In genomic region chr3:35721628-35722027, GRCh38 we compare ENCODE assay signal across 15 cellular contexts.
A peak's percentile ranks its signal among the peaks of the same experiment; 100 is the strongest.
DNase-seq lines count a peak whose midpoint lies in the region; ATAC-seq, FAIRE-seq and TF ChIP-seq lines count a peak whose summit lies in the region.
"Had no signal": no experiment of that assay in that cellular context is flagged by ENCODE, and none has a peak within 500 bp of the region (broad histone marks: within the 10 kb centered on the region; RNA-seq: fewer than 3 reads in every experiment).

No MANE protein-coding gene starts in this region.

- no peak for TF ChIP-seq CTCF in astrocyte (IDR thresholded peaks at IDR 0.05; ENCODE audit: insufficient read depth, low read depth, low read length)

- H3K4me3 ChIP-seq in astrocyte (ENCODE audit: insufficient read depth, low read depth, low read length) (no peak overlapping the region), aorta (ENCODE audit: low read length in 2 of 2) (no peak overlapping the region)
- H3K4me3 ChIP-seq: HAP-1 had no signal

- H3K79me2 ChIP-seq in astrocyte (ENCODE audit: insufficient read depth, low read length) = no peaks in the 10 kb centered on the region

- H3K4me1 Mint-ChIP-seq in astrocyte (ENCODE audit: low read depth, unreplicated experiment) = no peaks in the 10 kb centered on the region
- H3K4me1 Mint-ChIP-seq: CD14-positive monocyte; CD8-positive, alpha-beta memory T cell had no signal

- no peaks in the 10 kb centered on the region for H3K27me3 ChIP-seq in astrocyte (ENCODE audit: insufficient read depth, low read length)
- no peaks in the 10 kb centered on the region for H3K27me3 ChIP-seq in aorta (ENCODE audit: control insufficient read depth in 1 of 2, insufficient read depth in 2 of 2, low read length in 1 of 2)

- intact Hi-C loops in aorta (cut with DNase I) = no loop called here

- H3K27ac ChIP-seq in astrocyte (ENCODE audit: low read depth, low read length) (no peak overlapping the region), aorta (ENCODE audit: low read depth in 1 of 2, low read length in 2 of 2) (no peak overlapping the region)

- no peaks in the 10 kb centered on the region for H3K9me3 Mint-ChIP-seq in astrocyte (ENCODE audit: unreplicated experiment)

- no peaks in the 10 kb centered on the region for H4K20me1 ChIP-seq in astrocyte (ENCODE audit: insufficient read depth, low read length)

- H3K36me3 ChIP-seq in astrocyte (ENCODE audit: insufficient read depth, low read length) = no peaks in the 10 kb centered on the region
- H3K36me3 ChIP-seq in aorta (ENCODE audit: control insufficient read depth in 1 of 2, insufficient read depth in 2 of 2, low read length in 1 of 2) = no peaks in the 10 kb centered on the region
- H3K36me3 ChIP-seq: HAP-1 had no signal

- H3K4me3 Mint-ChIP-seq in astrocyte (ENCODE audit: unreplicated experiment) = no peak overlapping the region
- H3K4me3 Mint-ChIP-seq: CD14-positive monocyte; CD8-positive, alpha-beta memory T cell had no signal

- H3K4me1 ChIP-seq in astrocyte (ENCODE audit: insufficient read depth, low read length) (no peaks in the 10 kb centered on the region), aorta (ENCODE audit: control insufficient read depth in 1 of 2, insufficient read depth in 2 of 2, low read length in 2 of 2) (no peaks in the 10 kb centered on the region)
- H3K4me1 ChIP-seq: Caco-2, HAP-1 had no signal

- FAIRE-seq in astrocyte (lab: Jason Lieb, UNC) = no peak
- FAIRE-seq: G401.6, GM12891, HepG2, HTR-8/SVneo had no signal

- WGBS in aorta, 2 donors = 90 to 93% methylated on average over 8 of the region's 8 CpGs

- H3K9me3 ChIP-seq in astrocyte (ENCODE audit: insufficient read depth, low read depth, low read length) (no peaks in the 10 kb centered on the region), aorta (ENCODE audit: control insufficient read depth, low read length) (no peaks in the 10 kb centered on the region)
- H3K9me3 ChIP-seq: Caco-2, HAP-1 had no signal

- no peak overlapping the region for H2AFZ ChIP-seq in astrocyte (ENCODE audit: low read depth, low read length)

- H3K9ac ChIP-seq in astrocyte (ENCODE audit: low read length) = no peak overlapping the region

- peak; percentile 31 for ATAC-seq in aorta (ENCODE audit: low FRiP score)
- ATAC-seq: HepG2 had no signal

- H3K27ac Mint-ChIP-seq in astrocyte (ENCODE audit: unreplicated experiment) = no peak overlapping the region
- H3K27ac Mint-ChIP-seq: CD14-positive monocyte; CD8-positive, alpha-beta memory T cell had no signal

- H3K36me3 Mint-ChIP-seq in astrocyte (ENCODE audit: low read depth, unreplicated experiment) = no peaks in the 10 kb centered on the region
- H3K36me3 Mint-ChIP-seq: CD14-positive monocyte; CD8-positive, alpha-beta memory T cell had no signal

- peak; percentile 9 for DNase-seq in Daoy (ENCODE audit: low read depth)
- peak; percentile 3 for DNase-seq in H4 (ENCODE audit: low spot score)
- peak; percentile 10 for DNase-seq in astrocyte (ENCODE audit: low read depth)
- DNase-seq in aorta = no peak
- no peak for DNase-seq in NCI-H187 (lab: John Stamatoyannopoulos, UW)
- no peak for DNase-seq in dedifferentiated amniotic fluid mesenchymal stem cell (ENCODE audit: extremely low spot score)
- DNase-seq: Caco-2; CD8-positive, alpha-beta memory T cell; GOT3 had no signal

- H3K27me3 Mint-ChIP-seq in astrocyte (ENCODE audit: low read depth, unreplicated experiment) = peaks cover 18% of the 10 kb centered on the region
- H3K27me3 Mint-ChIP-seq: CD8-positive, alpha-beta memory T cell had no signal

- H3K4me2 ChIP-seq in astrocyte (ENCODE audit: low read length) = no peak overlapping the region

Comparison
In these comparisons a context has a peak if more than half of its experiments do, and no peak if none do; other contexts are left out.
1. DNase-seq: peak in Daoy (single experiment), H4 (single experiment) and astrocyte (single experiment); none in aorta (0 of 2), NCI-H187 (0 of 2) and dedifferentiated amniotic fluid mesenchymal stem cell (single experiment).